ENCODE assay signal across 25 cellular contexts in the genomic region with DNA sequence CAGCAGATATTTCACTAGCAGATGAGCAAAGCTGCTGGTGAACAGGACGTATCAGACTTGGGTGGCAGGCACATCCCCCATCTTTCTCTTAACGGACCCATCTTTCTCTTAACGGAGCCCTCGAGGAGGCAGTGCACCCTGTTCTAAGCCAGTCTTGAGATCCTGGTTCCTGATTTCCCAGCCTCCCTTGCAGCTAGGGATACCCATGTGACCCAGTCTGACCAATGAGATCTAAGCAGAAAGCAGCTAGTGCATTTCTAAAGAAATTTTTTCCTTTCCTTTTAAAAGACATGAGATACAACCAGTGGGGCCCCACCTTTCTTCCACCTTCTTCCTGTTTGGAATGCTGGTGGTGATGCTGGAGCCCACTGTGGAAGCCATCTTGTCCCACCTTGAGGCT. TPM values are rescaled to one million over a fixed set of nuclear protein-coding genes. Genes with fewer than 3 reads are reported as not detected.
"Had no signal": no experiment of that assay in that cellular context is flagged by ENCODE, and none has a peak within 500 bp of the region (broad histone marks: within the 10 kb centered on the region; RNA-seq: fewer than 3 reads in every experiment).

No MANE protein-coding gene starts in this region.

- DNase-seq: left ventricle myocardium inferior; mesendoderm; midbrain; mucosa of descending colon; naive thymus-derived CD4-positive, alpha-beta T cell; pancreas; retina; right cardiac atrium; stimulated activated CD4-positive, alpha-beta T cell treated with anti-CD3 and anti-CD28 coated beads, Interleukin-12 subunit alpha, Interleukin-12 subunit beta, amount 100 ng/mL, for 4 hours; stimulated activated CD4-positive, alpha-beta T cell treated with anti-CD3 and anti-CD28 coated beads, Interleukin-15, amount 100 ng/mL, for 24 hours; stimulated activated CD4-positive, alpha-beta T cell treated with anti-CD3 and anti-CD28 coated beads, Interleukin-2, amount 100 ng/mL, for 24 hours; stimulated activated CD4-positive, alpha-beta T cell treated with anti-CD3 and anti-CD28 coated beads, Interleukin-4, amount 100 ng/mL, for 1 hour; stimulated activated naive B cell treated with anti-CD40 and anti-IgM and Interleukin-4, amounts not matched to agents 10 μg/mL and 1 μg/mL and 100 μg/mL, for 72 hours; stimulated activated naive CD8-positive, alpha-beta T cell treated with anti-CD3 and anti-CD28 coated beads, Interleukin-15, Interleukin-2, amounts not matched to agents 100 U/mL and 50 U/mL, for 24 hours; stomach; testis; thyroid gland; trophoblast cell; upper lobe of right lung had no signal

- H3K36me3 ChIP-seq: left ventricle myocardium inferior, pancreas, prostate gland, stomach, thyroid gland, upper lobe of right lung had no signal

- H3K27me3 ChIP-seq: hepatocyte, testis, thyroid gland, upper lobe of right lung had no signal

- H3K4me3 ChIP-seq: hepatocyte, left ventricle myocardium inferior, lung, mucosa of descending colon, pancreas, prostate gland, skin epidermis, stomach, testis, thyroid gland, upper lobe of right lung had no signal

- H3K79me2 ChIP-seq: hepatocyte had no signal

- H3K4me1 ChIP-seq: left ventricle myocardium inferior, pancreas, prostate gland, stomach, testis, thyroid gland, upper lobe of right lung had no signal

- FAIRE-seq: pancreas had no signal

- H3K4me2 ChIP-seq: hepatocyte had no signal

- ATAC-seq: mucosa of descending colon; naive thymus-derived CD4-positive, alpha-beta T cell; natural killer cell treated with Interleukin-12 subunit alpha and Interleukin-12 subunit beta and Interleukin-15 and Interleukin-18, amount 100 ng/mL, for 72 hours; pancreas; right cardiac atrium; sciatic nerve; stimulated activated naive B cell treated with anti-CD40 and anti-IgM and Interleukin-4, amounts not matched to agents 10 μg/mL and 1 μg/mL and 100 μg/mL, for 72 hours; stimulated activated naive CD8-positive, alpha-beta T cell treated with anti-CD3 and anti-CD28 coated beads, Interleukin-15, Interleukin-2, amounts not matched to agents 100 U/mL and 50 U/mL, for 24 hours; upper lobe of right lung had no signal

- H3K27ac ChIP-seq: hepatocyte, left ventricle myocardium inferior, pancreas, prostate gland, skin epidermis, stomach, testis, thyroid gland, upper lobe of right lung had no signal

- H3K9me3 ChIP-seq: pancreas, prostate gland, testis, thyroid gland, upper lobe of right lung had no signal

- H2AFZ ChIP-seq: hepatocyte had no signal

RNA-seq across cellular contexts. Expression of gene ELFN2, which starts 13.6 kb away (rescaled TPM):
- total RNA-seq: left ventricle myocardium inferior had no signal
- polyA plus RNA-seq: naive thymus-derived CD4-positive, alpha-beta T cell had no signal
